In genomic region chr5:7868773-7869473, GRCh38 we compare ENCODE assay signal across 8 cellular contexts. TPM values are rescaled to one million over a fixed set of nuclear protein-coding genes. Genes with fewer than 3 reads are reported as not detected.
DNase-seq lines count a peak whose midpoint lies in the region; ATAC-seq and TF ChIP-seq lines count a peak whose summit lies in the region.

FASTKD3 (minus strand) TSS chr5:7869031; CDS start chr5:7868083, 948 bp downstream.
MTRR (plus strand) TSS chr5:7869148; CDS start chr5:7870795, 1,647 bp downstream.

- peaks cover 96% of the 10 kb centered on the region for H3K79me2 ChIP-seq in DOHH2 (ENCODE audit: control insufficient read depth, low read length)
- H3K79me2 ChIP-seq in GM23338 (replicated peaks; ENCODE audit: insufficient read depth): peaks cover 64% of the 10 kb centered on the region
- peaks cover 58% of the 10 kb centered on the region for H3K79me2 ChIP-seq in fibroblast of lung (ENCODE audit: control insufficient read depth, insufficient read depth, low read length)

- H3K27ac Mint-ChIP-seq in GM23338 (peak within 1 kb of the TSS; percentile 77), natural killer cell (peak within 1 kb of the TSS; percentile 83 to 87)

- H3K36me3 Mint-ChIP-seq in GM23338 (ENCODE audit: low read depth): peaks cover 16% of the 10 kb centered on the region
- no peaks in the 10 kb centered on the region for H3K36me3 Mint-ChIP-seq in natural killer cell

- H3K9ac ChIP-seq in fibroblast of lung (ENCODE audit: insufficient read depth, low read length): peak within 1 kb of the TSS; percentile 77

- peak within 1 kb of the TSS; percentile 72 for H3K4me2 ChIP-seq in DOHH2 (ENCODE audit: low read length)
- H3K4me2 ChIP-seq in GM23338: peak within 1 kb of the TSS; percentile 91
- peak within 1 kb of the TSS; percentile 96 for H3K4me2 ChIP-seq in fibroblast of lung (ENCODE audit: extremely low read depth, insufficient read depth, low read length)

- H3K36me3 ChIP-seq in DOHH2 (ENCODE audit: control insufficient read depth, low read length): peaks cover 78% of the 10 kb centered on the region
- H3K36me3 ChIP-seq in GM23338 (ENCODE audit: insufficient read depth): 0 out of 2 replicates have a peak, but pooled peaks cover 3% of the 10 kb centered on the region
- peaks cover 1% of the 10 kb centered on the region for H3K36me3 ChIP-seq in fibroblast of lung (ENCODE audit: control insufficient read depth, insufficient read depth, low read length)

- H3K4me3 ChIP-seq in DOHH2 (ENCODE audit: low read length) (peak within 1 kb of the TSS; percentile 81), GM23338 (peak within 1 kb of the TSS; percentile 90), fibroblast of lung (replicated peaks in 1 of 4; ENCODE audit: control extremely low read depth in 1 of 4, insufficient read depth in 1 of 4, low read depth in 3 of 4, low read length in 4 of 4) (peak within 1 kb of the TSS; percentile 68 to 96 (median 86))

- no peaks in the 10 kb centered on the region for H3K9me3 ChIP-seq in DOHH2 (ENCODE audit: control insufficient read depth, insufficient read depth, low read length)
- no peaks in the 10 kb centered on the region for H3K9me3 ChIP-seq in fibroblast of lung (ENCODE audit: control insufficient read depth, insufficient read depth, low read depth, low read length)

- H3K27ac ChIP-seq in DOHH2 (ENCODE audit: low read depth, low read length) (peak within 1 kb of the TSS; percentile 28; the same call in 1 of the 2 replicates), GM23338 (ENCODE audit: low read depth) (no peak within 1 kb of the TSS), fibroblast of lung (ENCODE audit: insufficient read depth, low read length) (peak within 1 kb of the TSS; percentile 75)

- no peak for TF ChIP-seq CTCF in DOHH2 (IDR thresholded peaks at IDR 0.05; ENCODE audit: low read depth, low read length, poor library complexity, severe bottlenecking)
- TF ChIP-seq CTCF in GM23338 (conservative IDR thresholded peaks at IDR 0.05; ENCODE audit: low read depth in 2 of 2): no peak
- no peak for TF ChIP-seq CTCF in fibroblast of lung (conservative IDR thresholded peaks at IDR 0.05 in 1 of 2, IDR thresholded peaks at IDR 0.05 in 1 of 2; ENCODE audit: low read depth in 1 of 2, low read length in 2 of 2)
- no peak for TF ChIP-seq CTCF in natural killer cell (IDR thresholded peaks at IDR 0.05)

- H3K27me3 ChIP-seq in DOHH2 (ENCODE audit: control insufficient read depth, low read length) (no peaks in the 10 kb centered on the region), GM23338 (ENCODE audit: insufficient read depth) (no peaks in the 10 kb centered on the region), fibroblast of lung (ENCODE audit: control insufficient read depth, insufficient read depth, low read length) (no peaks in the 10 kb centered on the region)

- H3K9me3 Mint-ChIP-seq in GM23338 (peaks cover 4% of the 10 kb centered on the region; the same call in 1 of the 3 replicates), natural killer cell (no peaks in the 10 kb centered on the region)

- H3K9me2 ChIP-seq in DOHH2 (replicated peaks; ENCODE audit: control insufficient read depth, low read length) (no peaks in the 10 kb centered on the region), GM23338 (ENCODE audit: insufficient read depth) (no peaks in the 10 kb centered on the region)

- ATAC-seq in GM23338 (peak; percentile 100), natural killer cell (peak; percentile 98 to 100 (median 99))

- H3K4me3 Mint-ChIP-seq in GM23338 (peak within 1 kb of the TSS; percentile 97), natural killer cell (peak within 1 kb of the TSS; percentile 92)

- intact Hi-C loops in natural killer cell (cut with micrococcal nuclease): no loop called here

- H2AFZ ChIP-seq in GM23338 (peak within 1 kb of the TSS; percentile 97), fibroblast of lung (ENCODE audit: low read length) (peak within 1 kb of the TSS; percentile 80)

- peaks cover 54% of the 10 kb centered on the region for H3K4me1 ChIP-seq in DOHH2 (ENCODE audit: control insufficient read depth, low read length)
- H3K4me1 ChIP-seq in GM23338 (ENCODE audit: insufficient read depth): peaks cover 22% of the 10 kb centered on the region; the same call in 1 of the 2 replicates
- H3K4me1 ChIP-seq in fibroblast of lung (ENCODE audit: control insufficient read depth, extremely low read depth, insufficient read depth, low read length): peaks cover 2% of the 10 kb centered on the region

- H4K20me1 ChIP-seq in DOHH2 (ENCODE audit: control insufficient read depth, insufficient read depth, low read depth, low read length): peaks cover 26% of the 10 kb centered on the region
- H4K20me1 ChIP-seq in GM23338 (replicated peaks; ENCODE audit: insufficient read depth): peaks cover 36% of the 10 kb centered on the region
- no peaks in the 10 kb centered on the region for H4K20me1 ChIP-seq in fibroblast of lung (ENCODE audit: control insufficient read depth, extremely low read depth, insufficient read depth, low read length)

- DNase-seq in GM23338 (ENCODE audit: low spot score): peak; percentile 96
- peak; percentile 89 for DNase-seq in LHCN-M2 (ENCODE audit: low read depth)
- DNase-seq in RPMI8226: peak; percentile 90
- DNase-seq in activated T-helper 1 cell treated with anti-CD3 and anti-CD28 coated beads, Interleukin-2, amount 50 U/mL, for 16 hours (ENCODE audit: low read depth in 1 of 2, low spot score in 1 of 2): peak; percentile 81 to 82
- DNase-seq in fibroblast of lung (ENCODE audit: low read depth in 2 of 2): peak; percentile 93 to 94
- DNase-seq in natural killer cell: peak; percentile 89
- DNase-seq in stimulated activated naive CD4-positive, alpha-beta T cell treated with Interleukin-2 at 50 U/mL for 16 hours (lab: John Stamatoyannopoulos, UW): peak; percentile 90

- H3K4me1 Mint-ChIP-seq in GM23338 (peaks cover 15% of the 10 kb centered on the region), natural killer cell (peaks cover 68 to 73% of the 10 kb centered on the region in 2 donors)

- H3F3A ChIP-seq in DOHH2 (ENCODE audit: control insufficient read depth, insufficient read depth) (no peaks in the 10 kb centered on the region), GM23338 (replicated peaks; ENCODE audit: low read depth) (no peaks in the 10 kb centered on the region)

- H3K27me3 Mint-ChIP-seq in GM23338 (ENCODE audit: insufficient read depth, low read depth, poor library complexity): peaks cover 4% of the 10 kb centered on the region
- no peaks in the 10 kb centered on the region for H3K27me3 Mint-ChIP-seq in natural killer cell (ENCODE audit: low read depth in 2 of 2)

TF ChIP-seq in GM23338, 12 proteins besides CTCF, POLR2A, EP300 and RAD21 (continues in another document):
- TF ChIP-seq JUNB (IDR thresholded peaks at IDR 0.05; ENCODE audit: unreplicated experiment) (no peak), EZH2phosphoT487 (IDR thresholded peaks at IDR 0.05; ENCODE audit: unreplicated experiment) (no peak), CREB1 (CRISPR knock-in tag; IDR thresholded peaks at IDR 0.05; ENCODE audit: low read depth) (peak; percentile 88), REST (IDR thresholded peaks at IDR 0.05; ENCODE audit: unreplicated experiment) (peak; percentile 8), POLR2AphosphoS5 (IDR thresholded peaks at IDR 0.05; ENCODE audit: low read depth) (peak; percentile 85), STAT1 (IDR thresholded peaks at IDR 0.05; ENCODE audit: unreplicated experiment) (no peak), ZNF331 (CRISPR knock-in tag; IDR thresholded peaks at IDR 0.05; ENCODE audit: low read depth) (no peak)

RNA-seq across cellular contexts. Expression of gene FASTKD3, which starts in this region (rescaled TPM):
- total RNA-seq in GM23338 (2014; rRNA removed; shearing (Covaris generic)): 11.8 and 13.5 TPM in 2 replicates
- 10.8 and 12.2 TPM in 2 replicates for polyA plus RNA-seq in GM23338 (2016; fragmentation: Nextera tagmentation; extraction: Ambion mirVana)
- total RNA-seq in LHCN-M2 (2014; rRNA removed): 12.5 and 14.6 TPM in 2 replicates
- polyA plus RNA-seq in LHCN-M2 (2012): 5.0 TPM
- 10.8 and 12.7 TPM in 2 replicates for total RNA-seq in fibroblast of lung
- 16.8 and 19.0 TPM in 2 replicates for polyA plus RNA-seq in fibroblast of lung
- polyA plus RNA-seq in fibroblast of lung (2012): 7.9 and 8.9 TPM in 2 replicates
- 3.6 and 5.5 TPM in 2 replicates for polyA minus RNA-seq in fibroblast of lung (ENCODE audit: low replicate concordance)
- total RNA-seq in natural killer cell: 10 to 100 TPM in 1 of 3 donors, 1 to 10 TPM in 2; 8.0 to 10.6 (median 8.6) TPM

RNA-seq across cellular contexts. Expression of gene MTRR, which starts in this region (rescaled TPM):
- total RNA-seq in GM23338 (2014; rRNA removed; shearing (Covaris generic)): 39.7 and 55.9 TPM in 2 replicates
- 11.6 and 16.5 TPM in 2 replicates for polyA plus RNA-seq in GM23338 (2016; fragmentation: Nextera tagmentation; extraction: Ambion mirVana)
- 36.7 and 38.4 TPM in 2 replicates for total RNA-seq in LHCN-M2 (2014; rRNA removed)
- polyA plus RNA-seq in LHCN-M2 (2012): 10.3 TPM
- total RNA-seq in fibroblast of lung: 19.0 and 21.1 TPM in 2 replicates
- 40.5 and 45.1 TPM in 2 replicates for polyA plus RNA-seq in fibroblast of lung
- polyA plus RNA-seq in fibroblast of lung (2012): 22.6 and 23.7 TPM in 2 replicates
- 32.2 and 50.2 TPM in 2 replicates for polyA minus RNA-seq in fibroblast of lung (ENCODE audit: low replicate concordance)
- total RNA-seq in natural killer cell: 10 to 100 TPM; 55.7 to 78.4 (median 69.9) TPM
